24 cellular contexts compared by ENCODE assay signal in genomic region chr5:14374100-14374499, GRCh38.
DNase-seq lines count a peak whose midpoint lies in the region; ATAC-seq, FAIRE-seq and TF ChIP-seq lines count a peak whose summit lies in the region.
"Had no signal": no experiment of that assay in that cellular context is flagged by ENCODE, and none has a peak within 500 bp of the region (broad histone marks: within the 10 kb centered on the region; RNA-seq: fewer than 3 reads in every experiment).

No MANE protein-coding gene starts in this region.

- no peak overlapping the region for H3K27ac ChIP-seq in H1 (ENCODE audit: low read depth, low read length)
- H3K27ac ChIP-seq in pancreas = peak overlapping the region; percentile 43 to 64 (median 46)
- H3K27ac ChIP-seq: cardiac muscle cell, hepatocyte, thoracic aorta had no signal

- H3K9ac ChIP-seq in H1 (replicated peaks in 1 of 4; ENCODE audit: extremely low read depth in 1 of 4, low read depth in 3 of 4, low read length in 3 of 4) = no peak overlapping the region

- no peak overlapping the region for H2AK5ac ChIP-seq in H1 (ENCODE audit: low read depth, low read length)

- H2BK20ac ChIP-seq in H1 (ENCODE audit: low read length) = no peak overlapping the region

- H3K4me1 ChIP-seq in H1 (replicated peaks in 1 of 4; ENCODE audit: control insufficient read depth in 3 of 4, insufficient read depth in 4 of 4, low read length in 3 of 4) = peaks cover 0 to 3% (median 1%) of the 10 kb centered on the region in 4 experiments; a peak in 2 of 7 replicates
- H3K4me1 ChIP-seq in pancreas = peaks cover 0 to 12% (median 8%) of the 10 kb centered on the region in 3 donors

- no peak overlapping the region for H2BK120ac ChIP-seq in H1 (replicated peaks; ENCODE audit: low read depth, low read length)

- DNase-seq in NCI-H1048 (lab: John Stamatoyannopoulos, UW) (peak; percentile 34), H1 (ENCODE audit: low read depth in 1 of 2, low spot score in 2 of 2) (no peak), pancreas (peak in 4 of 6 donors; percentile 64 to 76 (median 68)), NCI-H524 (lab: John Stamatoyannopoulos, UW) (no peak)
- no peak for DNase-seq in activated CD4-positive, CD25-positive, alpha-beta regulatory T cell (lab: John Stamatoyannopoulos, UW)
- DNase-seq: activated CD8-positive, alpha-beta memory T cell treated with anti-CD3 and anti-CD28 coated beads, Interleukin-2, amount 50 U/mL, for 48 hours; activated naive CD8-positive, alpha-beta T cell treated with anti-CD3 and anti-CD28 coated beads, Interleukin-2, amount 50 U/mL, for 24 hours; foreskin fibroblast; GF-D8; H7; MG63; natural killer cell; NCI-H1436 treated with DMSO at 0.1 percent for 48 hours; NCI-H2171 treated with DMSO at 0.1 percent for 48 hours; NCI-H774; PC-3; SIG-M5; T-helper 1 cell had no signal

- H3K23me2 ChIP-seq in H1 (ENCODE audit: low read depth, low read length) = no peaks in the 10 kb centered on the region

- H2BK15ac ChIP-seq in H1 (ENCODE audit: low read length) = no peak overlapping the region

- TF ChIP-seq EP300 in H1 (IDR thresholded peaks at IDR 0.05; ENCODE audit: borderline replicate concordance in 1 of 2, low read depth in 2 of 2, low read length in 2 of 2) = no peak

- H4K91ac ChIP-seq in H1 (replicated peaks; ENCODE audit: insufficient read length, low read length) = no peak overlapping the region

- H4K8ac ChIP-seq in H1 (ENCODE audit: extremely low read depth, insufficient read depth, low read length) = no peak overlapping the region

- H3K18ac ChIP-seq in H1 (ENCODE audit: extremely low read depth, low read length) = no peak overlapping the region

- TF ChIP-seq POLR2A in H1 (IDR thresholded peaks at IDR 0.05; ENCODE audit: control extremely low read depth in 1 of 2, low read depth in 2 of 2, low read length in 2 of 2) = no peak

- POLR2A ChIA-PET in H1 (lab: Charles Lee; ENCODE audit: partially characterized antibody) = no interaction called here

- H2BK12ac ChIP-seq in H1 (ENCODE audit: low read depth, low read length) = no peak overlapping the region

- FAIRE-seq in H1 (lab: Jason Lieb, UNC) (no peak), pancreas (lab: Jason Lieb, UNC) (no peak)
- FAIRE-seq: HepG2 had no signal

- 74% methylated on average over 8 of the region's 8 CpGs; no CpG with 5 or more reads in 1 of the 2 experiments for WGBS in H1 (ENCODE audit: extremely low coverage in 1 of 2, insufficient coverage in 1 of 2, insufficient read length in 1 of 2, insufficient replicate concordance in 2 of 2, low coverage in 1 of 2, low lambda C conversion rate in 2 of 2, missing lambda C conversion rate in 1 of 2), 2 experiments
- 25 to 27% methylated on average over 8 of the region's 8 CpGs for WGBS in pancreas, 2 donors

- no peaks in the 10 kb centered on the region for H3K79me1 ChIP-seq in H1 (ENCODE audit: low read depth, low read length)

- no peaks in the 10 kb centered on the region for H3K9me3 ChIP-seq in H1 (ENCODE audit: insufficient read depth in 2 of 2, low read depth in 1 of 2, low read length in 1 of 2)
- no peaks in the 10 kb centered on the region for H3K9me3 ChIP-seq in pancreas
- H3K9me3 ChIP-seq: MG63, thoracic aorta had no signal

- intact Hi-C loops in pancreas (cut with DNase I) = no loop called here

- H3K79me2 ChIP-seq in H1 (ENCODE audit: control insufficient read depth in 1 of 2, insufficient read depth in 2 of 2, low read length in 2 of 2) = no peaks in the 10 kb centered on the region
- H3K79me2 ChIP-seq: hepatocyte had no signal

- no peak overlapping the region for H3K4me3 ChIP-seq in H1 (ENCODE audit: extremely low read depth in 1 of 4, insufficient read depth in 2 of 4, low read depth in 3 of 4, low read length in 4 of 4)
- peak overlapping the region in 2 of 4 donors; percentile 5 to 23 for H3K4me3 ChIP-seq in pancreas
- H3K4me3 ChIP-seq: cardiac muscle cell, hepatocyte, MG63, thoracic aorta had no signal

- no peak overlapping the region for H4K5ac ChIP-seq in H1 (ENCODE audit: insufficient read length, low read depth, low read length)

- H3K27me3 ChIP-seq in H1 (replicated peaks in 1 of 4; ENCODE audit: control insufficient read depth in 3 of 4, extremely low read depth in 1 of 4, insufficient read depth in 3 of 4, low read length in 3 of 4) = no peaks in the 10 kb centered on the region
- H3K27me3 ChIP-seq in pancreas = no peaks in the 10 kb centered on the region
- H3K27me3 ChIP-seq: cardiac muscle cell, hepatocyte, MG63 had no signal

- peaks cover 2% of the 10 kb centered on the region in 2 experiments for H4K20me1 ChIP-seq in H1 (replicated peaks in 1 of 2; ENCODE audit: control insufficient read depth in 1 of 2, insufficient read depth in 2 of 2, low read length in 2 of 2)

- H2AFZ ChIP-seq in H1 (ENCODE audit: low read length) = no peak overlapping the region
- H2AFZ ChIP-seq: hepatocyte had no signal

- H3K23ac ChIP-seq in H1 (ENCODE audit: insufficient read length) = no peak overlapping the region

- ATAC-seq in GM18502 (IDR thresholded peaks at IDR 0.05; ENCODE audit: poor library complexity, unreplicated experiment) (peak; percentile 29), pancreas (peak; percentile 94 to 96 (median 95)), HG03095 (IDR thresholded peaks at IDR 0.05; ENCODE audit: unreplicated experiment) (no peak)
- ATAC-seq: activated naive CD8-positive, alpha-beta T cell treated with anti-CD3 and anti-CD28 coated beads, Interleukin-2, amount 50 U/mL, for 24 hours; natural killer cell; PC-3 had no signal

- H3K36me3 ChIP-seq in H1 (ENCODE audit: control insufficient read depth in 2 of 4, insufficient read depth in 4 of 4, low read length in 3 of 4) (peaks cover 7 to 41% (median 32%) of the 10 kb centered on the region in 4 experiments), pancreas (peaks cover 0 to 28% (median 4%) of the 10 kb centered on the region in 3 donors)

- CTCF ChIA-PET in H1 (lab: Charles Lee; ENCODE audit: partially characterized antibody) = interaction anchor here (1.1 kb wide), 1 partner anchor 23 kb away, joined by 4 read pairs; no protein-coding TSS in a partner anchor

- no peak overlapping the region for H3K4me2 ChIP-seq in H1 (ENCODE audit: insufficient read depth in 1 of 2, low read depth in 2 of 2, low read length in 2 of 2)
- H3K4me2 ChIP-seq: hepatocyte had no signal

- no peak overlapping the region for H2BK5ac ChIP-seq in H1 (ENCODE audit: low read depth, low read length)

- TF ChIP-seq RAD21 in H1 (IDR thresholded peaks at IDR 0.05 in 1 of 2, conservative IDR thresholded peaks at IDR 0.05 in 1 of 2; ENCODE audit: low read depth in 2 of 2, low read length in 2 of 2) = no peak

- no peak overlapping the region for H3K4ac ChIP-seq in H1 (replicated peaks; ENCODE audit: insufficient read length, low read depth, low read length)

- no peak overlapping the region for H3K14ac ChIP-seq in H1 (ENCODE audit: insufficient read length)

- no peak for TF ChIP-seq CTCF in H1 (IDR thresholded peaks at IDR 0.05; ENCODE audit: control extremely low read depth in 1 of 3, insufficient read depth in 1 of 3, low read depth in 1 of 3, low read length in 3 of 3)
- no peak for TF ChIP-seq CTCF in pancreas (IDR thresholded peaks at IDR 0.05)

- H3K56ac ChIP-seq in H1 (replicated peaks; ENCODE audit: insufficient read length, low read depth, low read length) = no peak overlapping the region

TF ChIP-seq in H1, 55 proteins besides CTCF, POLR2A, EP300 and RAD21:
- TF ChIP-seq SRF (IDR thresholded peaks at IDR 0.05; ENCODE audit: low read depth, low read length) (no peak), CBX5 (IDR thresholded peaks at IDR 0.05; ENCODE audit: low read depth, low read length) (no peak), TEAD4 (IDR thresholded peaks at IDR 0.05; ENCODE audit: low read depth, low read length) (0 out of 2 replicates have a peak, but pooled peaks have one; percentile 34), TCF12 (IDR thresholded peaks at IDR 0.05; ENCODE audit: low read depth, low read length) (no peak), GTF2F1 (IDR thresholded peaks at IDR 0.05; ENCODE audit: borderline replicate concordance, low read depth, low read length) (no peak)

Comparison
In these comparisons a context has a peak if more than half of its experiments do, and no peak if none do; other contexts are left out.
1. DNase-seq: peak in NCI-H1048 (single experiment) and pancreas (4 of 6); none in H1 (0 of 2), activated CD4-positive, CD25-positive, alpha-beta regulatory T cell (0 of 4) and NCI-H524 (0 of 2).